In genomic region chr1:15975358-15975804, GRCh38 we compare ENCODE assay signal across 8 cellular contexts. TPM values are rescaled to one million over a fixed set of nuclear protein-coding genes. Genes with fewer than 3 reads are reported as not detected.
DNase-seq lines count a peak whose midpoint lies in the region; ATAC-seq, FAIRE-seq and TF ChIP-seq lines count a peak whose summit lies in the region.

No MANE protein-coding gene starts in this region.

- ATAC-seq in GM19023 (IDR thresholded peaks at IDR 0.05; ENCODE audit: unreplicated experiment) (peak; percentile 67), HG03196 (IDR thresholded peaks at IDR 0.05; ENCODE audit: unreplicated experiment) (peak; percentile 52), pancreas (peak; percentile 44 to 69 (median 64))

- in situ Hi-C loops in transverse colon (cut with MboI; ENCODE audit: low pct_ligation_motif_present in 1 of 4, low pct_unique_long_range_greater_than_20kb in 1 of 4, low sequenced_read_pairs in 3 of 4) = loop anchor here in 3 of 4 donors (10.0 to 25.0 kb wide), 2 partner anchors 151 to 163 kb away; partner anchors contain the start of gene UQCRHL (in 2 of the 3)

- H3K4me2 ChIP-seq in PC-9 = peak overlapping the region; percentile 93

- DNase-seq in BJ (ENCODE audit: low read depth) = no peak
- DNase-seq in PC-9 = peak in 1 of 2 experiments; percentile 59
- DNase-seq in activated gamma-delta T cell treated with Interleukin-2 at 50 U/mL for 16 hours = peak; percentile 62
- peak; percentile 66 for DNase-seq in glomerular visceral epithelial cell (ENCODE audit: extremely low spot score)
- DNase-seq in pancreas = peak in 1 of 6 donors; percentile 70
- peak; percentile 62 for DNase-seq in transverse colon

- no peaks in the 10 kb centered on the region for H4K20me1 ChIP-seq in PC-9 (ENCODE audit: insufficient read depth)

- H3K27me3 ChIP-seq in BJ (ENCODE audit: control insufficient read depth, insufficient read depth, low read length) (no peaks in the 10 kb centered on the region), PC-9 (ENCODE audit: insufficient read depth, low read depth) (no peaks in the 10 kb centered on the region), pancreas (no peaks in the 10 kb centered on the region), transverse colon (no peaks in the 10 kb centered on the region)

- H3K9me2 ChIP-seq in PC-9 (ENCODE audit: insufficient read depth) = no peaks in the 10 kb centered on the region

- no TSS peak for BruUV-seq in PC-9 (replicated peaks; lab: Mats Ljungman, UMichigan)

- POLR2A ChIA-PET in BJ (lab: Charles Lee) = no interaction called here
- POLR2A ChIA-PET in PC-9 (lab: Charles Lee; ENCODE audit: unreplicated experiment) = interaction anchor here (0.6 kb wide), 1 partner anchor 20 kb away, joined by 6 read pairs; no protein-coding TSS in a partner anchor

- intact Hi-C loops in PC-9 (cut with micrococcal nuclease; ENCODE audit: unreplicated experiment) = no loop called here
- intact Hi-C loops in pancreas (cut with DNase I) = no loop called here
- intact Hi-C loops in transverse colon (cut with DNase I; ENCODE audit: low total_unique reads) = no loop called here

- TF ChIP-seq CTCF in BJ (IDR thresholded peaks at IDR 0.05; ENCODE audit: insufficient read depth, low read depth, low read length) (no peak; the same call in 1 of the 2 replicates), PC-9 (conservative IDR thresholded peaks at IDR 0.05) (no peak), pancreas (IDR thresholded peaks at IDR 0.05) (no peak), transverse colon (IDR thresholded peaks at IDR 0.05) (no peak)

- peaks cover 13% of the 10 kb centered on the region for H3K79me2 ChIP-seq in PC-9 (ENCODE audit: low read depth)

- peak overlapping the region; percentile 91 for H3K4me3 ChIP-seq in BJ (ENCODE audit: low read depth, low read length)
- H3K4me3 ChIP-seq in PC-9 = peak overlapping the region; percentile 97
- H3K4me3 ChIP-seq in pancreas = peak overlapping the region; percentile 70 to 98 (median 90)
- peak overlapping the region; percentile 59 to 95 (median 80) for H3K4me3 ChIP-seq in transverse colon

- TF ChIP-seq EP300 in transverse colon (IDR thresholded peaks at IDR 0.05; ENCODE audit: low read depth) = no peak

- no peaks in the 10 kb centered on the region for H3K9me3 ChIP-seq in PC-9 (ENCODE audit: insufficient read depth, low read depth)
- no peaks in the 10 kb centered on the region for H3K9me3 ChIP-seq in pancreas
- H3K9me3 ChIP-seq in transverse colon = no peaks in the 10 kb centered on the region

- peak overlapping the region; percentile 87 for H2AFZ ChIP-seq in PC-9

- H3F3A ChIP-seq in PC-9 (ENCODE audit: insufficient read depth, low read depth) = no peaks in the 10 kb centered on the region

- H3K27ac ChIP-seq in PC-9 (no peak overlapping the region), pancreas (peak overlapping the region in 3 of 4 donors; percentile 42 to 59 (median 46)), transverse colon (peak overlapping the region; percentile 80 to 89 (median 86))

- peaks cover 6% of the 10 kb centered on the region for H3K4me1 ChIP-seq in PC-9 (replicated peaks; ENCODE audit: insufficient read depth)
- peaks cover 7 to 9% (median 7%) of the 10 kb centered on the region in 3 donors for H3K4me1 ChIP-seq in pancreas
- H3K4me1 ChIP-seq in transverse colon = peaks cover 6 to 17% (median 11%) of the 10 kb centered on the region in 4 donors

- H3K36me3 ChIP-seq in BJ (ENCODE audit: control insufficient read depth, insufficient read depth, low read length) = peaks cover 8% of the 10 kb centered on the region
- H3K36me3 ChIP-seq in PC-9 (ENCODE audit: low read depth) = no peaks in the 10 kb centered on the region
- peaks cover 0 to 6% (median 2%) of the 10 kb centered on the region in 3 donors for H3K36me3 ChIP-seq in pancreas
- H3K36me3 ChIP-seq in transverse colon = peaks cover 0 to 12% (median 0%) of the 10 kb centered on the region in 4 donors

- CTCF ChIA-PET in BJ (lab: Yijun Ruan, JAX) (interaction anchor here (1.0 to 2.6 kb wide), 8 partner anchors 9 to 183 kb away, joined by 3 to 11 read pairs (median 4); no protein-coding TSS in a partner anchor), PC-9 (lab: Charles Lee) (no interaction called here)

- FAIRE-seq in pancreas (lab: Jason Lieb, UNC) = no peak

- WGBS in pancreas, 2 donors = 1% methylated on average over 29 to 47 of the region's 47 CpGs
- 1% methylated on average over 30 of the region's 47 CpGs; no CpG with 5 or more reads in 1 of the 2 donors for WGBS in transverse colon (ENCODE audit: low coverage in 1 of 2), 2 donors

- no peak for TF ChIP-seq POLR2A in transverse colon (IDR thresholded peaks at IDR 0.05)

RNA-seq across cellular contexts. Expression of gene ZBTB17, which starts 0.5 kb away (rescaled TPM):
- polyA plus RNA-seq in BJ (2011; rRNA removed) = 23.4 and 43.3 TPM in 2 replicates
- polyA minus RNA-seq in BJ (2011; rRNA and poly(A)+ RNA removed) = 33.2 and 45.4 TPM in 2 replicates
- total RNA-seq in PC-9 (2021) = 17.4 and 24.2 TPM in 2 replicates
- total RNA-seq in pancreas = 10 to 100 TPM; 16.2 to 24.3 (median 16.7) TPM
- polyA plus RNA-seq in pancreas = 100 to 1,000 TPM in 1 of 2 donors, 10 to 100 TPM in 1; 90.5 to 106 TPM
- total RNA-seq in transverse colon = 100 to 1,000 TPM in 1 of 4 donors, 10 to 100 TPM in 3; 33.3 to 113 (median 50.5) TPM

RNA-seq across cellular contexts. Expression of gene SRARP, which starts 28.7 kb away (rescaled TPM):
- not detected in 2 replicates for polyA plus RNA-seq in BJ (2011; rRNA removed)
- polyA minus RNA-seq in BJ (2011; rRNA and poly(A)+ RNA removed) = not detected in 2 replicates
- not detected in 2 replicates for total RNA-seq in PC-9 (2021)
- not detected for total RNA-seq in pancreas
- not detected for polyA plus RNA-seq in pancreas
- not detected for total RNA-seq in transverse colon

RNA-seq across cellular contexts. Expression of gene HSPB7, which starts 42.5 kb away (rescaled TPM):
- polyA plus RNA-seq in BJ (2011; rRNA removed) (32.5 and 66.6 TPM in 2 replicates), pancreas (10 to 100 TPM in 1 of 2 donors, 1 to 10 TPM in 1; 4.1 to 10.9 TPM)
- polyA minus RNA-seq in BJ (2011; rRNA and poly(A)+ RNA removed) = 26.1 and 30.3 TPM in 2 replicates
- total RNA-seq in PC-9 (2021) (not detected in 2 replicates), pancreas (1 to 10 TPM in 3 of 6 donors, under 1 TPM in 3; 0.65 to 4.8 (median 1.3) TPM), transverse colon (10 to 100 TPM in 2 of 4 donors, 1 to 10 TPM in 2; 6.0 to 63.1 (median 9.2) TPM)

RNA-seq across cellular contexts. Expression of gene CLCNKA, which starts 46.5 kb away (rescaled TPM):
- polyA plus RNA-seq in BJ (2011; rRNA removed) (0.20 and 0.28 TPM in 2 replicates), pancreas (1 to 10 TPM; 5.4 to 9.3 TPM)
- polyA minus RNA-seq in BJ (2011; rRNA and poly(A)+ RNA removed) = 0.19 TPM in 1 of 2 replicates, not detected in the other
- total RNA-seq in PC-9 (2021) (1.0 and 1.1 TPM in 2 replicates), pancreas (1 to 10 TPM in 3 of 6 donors, under 1 TPM in 3; 0.67 to 2.9 (median 1.2) TPM), transverse colon (10 to 100 TPM in 1 of 4 donors, under 1 TPM in 2, not detected in 1; 0.68 to 21.7 (median 0.79) TPM)
